ENCODE assay signal across 8 cellular contexts in the genomic region with DNA sequence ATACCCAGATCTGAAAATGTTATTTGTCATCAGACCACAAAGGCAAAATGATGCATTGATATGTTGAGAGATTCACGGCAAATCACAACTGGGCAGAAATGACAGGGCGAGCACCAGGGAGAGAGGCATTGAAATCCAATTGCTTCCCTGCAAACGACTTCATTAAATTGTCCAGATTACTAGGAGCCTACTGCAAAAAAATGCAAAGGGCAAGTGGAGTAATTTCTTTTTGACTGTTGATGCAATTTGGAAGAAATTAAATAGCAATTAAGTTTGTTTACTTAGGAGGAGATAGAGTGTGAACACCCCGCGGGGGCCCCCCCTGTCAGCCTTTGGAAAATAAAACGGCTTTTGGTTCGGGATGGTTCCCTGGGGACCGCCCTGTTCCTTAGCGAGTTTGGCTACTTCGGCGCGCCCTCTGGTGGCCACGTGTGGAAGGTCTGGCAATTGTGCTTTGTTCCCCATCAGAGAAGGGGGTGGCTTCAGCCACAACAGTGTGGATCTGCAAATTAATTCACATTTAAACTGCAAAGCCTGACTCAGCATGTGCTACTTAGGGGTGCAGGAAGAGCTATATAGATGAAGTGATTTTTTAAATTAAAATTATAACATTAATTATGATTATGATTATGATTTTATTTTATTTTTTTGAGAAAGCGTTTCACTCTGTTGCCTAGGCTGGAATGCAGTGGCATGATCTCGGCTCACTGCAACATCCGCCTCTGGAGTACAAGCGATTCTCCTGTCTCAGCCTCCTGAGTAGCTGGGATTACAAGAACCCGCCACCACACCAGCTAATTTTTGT.
A peak's percentile ranks its signal among the peaks of the same experiment; 100 is the strongest.
DNase-seq lines count a peak whose midpoint lies in the region; ATAC-seq lines count a peak whose summit lies in the region.

No MANE protein-coding gene starts in this region.

- peak; percentile 55 for ATAC-seq in GM21529 (IDR thresholded peaks at IDR 0.05; ENCODE audit: unreplicated experiment)
- ATAC-seq in HG03175 (IDR thresholded peaks at IDR 0.05; ENCODE audit: unreplicated experiment) = no peak

- H3K4me1 ChIP-seq in ACC112 (ENCODE audit: control insufficient read depth, insufficient read depth, low read length, unreplicated experiment) = no peaks in the 10 kb centered on the region

- peak overlapping the region; percentile 70 for H3K4me3 ChIP-seq in ACC112 (ENCODE audit: low read depth, low read length)

- H3K27me3 ChIP-seq in ACC112 (ENCODE audit: insufficient read depth, low read length) = no peaks in the 10 kb centered on the region

- H3K79me2 ChIP-seq in ACC112 (ENCODE audit: control insufficient read depth, insufficient read depth, low read length, unreplicated experiment) = no peaks in the 10 kb centered on the region

- H3K36me3 ChIP-seq in ACC112 (ENCODE audit: insufficient read depth, low read length) = no peaks in the 10 kb centered on the region

- peak; percentile 82 for DNase-seq in NCI-H2196 (lab: John Stamatoyannopoulos, UW; ENCODE audit: unreplicated experiment)
- peak; percentile 59 for DNase-seq in activated CD4-positive, CD25-positive, alpha-beta regulatory T cell treated with anti-CD3 and anti-CD28 coated beads, Interleukin-2, amount 50 U/mL, for 16 hours (ENCODE audit: low read depth, low spot score)
- DNase-seq in caudate nucleus (lab: John Stamatoyannopoulos, UW) = peak in 60 of 61 donors; percentile 22 to 93 (median 74)
- DNase-seq in kidney glomerular epithelial cell (lab: John Stamatoyannopoulos, UW) = peak; percentile 42
- DNase-seq in stimulated activated CD4-positive, alpha-beta T cell treated with anti-CD3 and anti-CD28 coated beads, Interleukin-15, amount 100 ng/mL, for 48 hours (ENCODE audit: low read depth in 2 of 2) = peak; percentile 58 to 67

- H3K27ac ChIP-seq in ACC112 (ENCODE audit: low read depth, low read length) = no peak overlapping the region
- peak overlapping the region; percentile 69 for H3K27ac ChIP-seq in caudate nucleus (ENCODE audit: low read depth, low read length)

- H2AFZ ChIP-seq in ACC112 (ENCODE audit: low read length, unreplicated experiment) = peak overlapping the region; percentile 33
